ENCODE assay signal across 10 cellular contexts in genomic region chr11:12066056-12066798, GRCh38. TPM values are rescaled to one million over a fixed set of nuclear protein-coding genes. Genes with fewer than 3 reads are reported as not detected.
DNase-seq lines count a peak whose midpoint lies in the region; ATAC-seq, FAIRE-seq and TF ChIP-seq lines count a peak whose summit lies in the region.
"Had no signal": no experiment of that assay in that cellular context is flagged by ENCODE, and none has a peak within 500 bp of the region (broad histone marks: within the 10 kb centered on the region; RNA-seq: fewer than 3 reads in every experiment).

No MANE protein-coding gene starts in this region.

- no peak overlapping the region for H3K4me3 Mint-ChIP-seq in glutamatergic neuron (ENCODE audit: unreplicated experiment)
- H3K4me3 Mint-ChIP-seq: activated CD4-positive, alpha-beta T cell treated with anti-CD3 and anti-CD28 coated beads, Interleukin-2, amount 10 ng/mL, durations not matched to agents 7 days and 5 days had no signal

- H3K4me3 ChIP-seq in body of pancreas = no peak overlapping the region

- FAIRE-seq in urothelium cell line (lab: Jason Lieb, UNC) = peak; percentile 80

- ATAC-seq in body of pancreas = peak; percentile 79
- peak; percentile 38 for ATAC-seq in left lobe of liver
- no peak for ATAC-seq in GM21367 (IDR thresholded peaks at IDR 0.05; ENCODE audit: unreplicated experiment)

- H3K27me3 ChIP-seq in body of pancreas = no peaks in the 10 kb centered on the region

- intact Hi-C loops in body of pancreas (cut with DNase I) = no loop called here

- no peaks in the 10 kb centered on the region for H3K36me3 Mint-ChIP-seq in glutamatergic neuron (ENCODE audit: unreplicated experiment)

- H3K27me3 Mint-ChIP-seq in glutamatergic neuron (ENCODE audit: unreplicated experiment) = no peaks in the 10 kb centered on the region
- H3K27me3 Mint-ChIP-seq: activated CD4-positive, alpha-beta T cell treated with anti-CD3 and anti-CD28 coated beads, Interleukin-2, amount 10 ng/mL, durations not matched to agents 7 days and 5 days had no signal

- peaks cover 1% of the 10 kb centered on the region for H3K9me3 Mint-ChIP-seq in glutamatergic neuron (ENCODE audit: unreplicated experiment)

- TF ChIP-seq CTCF in body of pancreas (IDR thresholded peaks at IDR 0.05) (no peak), glutamatergic neuron (IDR thresholded peaks at IDR 0.05; ENCODE audit: partially characterized antibody, unreplicated experiment) (no peak)

- no peaks in the 10 kb centered on the region for H3K9me3 ChIP-seq in body of pancreas

- no peaks in the 10 kb centered on the region for H3K36me3 ChIP-seq in body of pancreas (replicated peaks in 1 of 2; ENCODE audit: insufficient read depth in 1 of 2, low read depth in 2 of 2)

- no peak overlapping the region for H3K27ac Mint-ChIP-seq in glutamatergic neuron (ENCODE audit: unreplicated experiment)
- H3K27ac Mint-ChIP-seq: activated CD4-positive, alpha-beta T cell treated with anti-CD3 and anti-CD28 coated beads, Interleukin-2, amount 10 ng/mL, durations not matched to agents 7 days and 5 days had no signal

- no peaks in the 10 kb centered on the region for H3K4me1 Mint-ChIP-seq in glutamatergic neuron (ENCODE audit: low read depth, unreplicated experiment)

- peak overlapping the region in 2 of 4 donors; percentile 34 to 59 for H3K27ac ChIP-seq in body of pancreas

- peak; percentile 33 for DNase-seq in SIG-M5 treated with dmso at 0.1 percent for 504 hours (lab: John Stamatoyannopoulos, UW; ENCODE audit: unreplicated experiment)
- no peak for DNase-seq in SIG-M5 (lab: John Stamatoyannopoulos, UW)
- DNase-seq in body of pancreas = peak in 2 of 4 donors; percentile 42 to 65
- DNase-seq in left lobe of liver (ENCODE audit: low spot score) = no peak
- peak; percentile 85 for DNase-seq in urothelium cell line (ENCODE audit: low spot score)
- DNase-seq in glutamatergic neuron = no peak
- no peak for DNase-seq in NCI-H748 treated with DMSO at 0.1 percent for 48 hours (lab: John Stamatoyannopoulos, UW)
- DNase-seq: activated CD4-positive, alpha-beta T cell treated with anti-CD3 and anti-CD28 coated beads, Interleukin-2, amount 10 ng/mL, durations not matched to agents 7 days and 5 days; COR-L47 had no signal

- peaks cover 11% of the 10 kb centered on the region for H3K4me1 ChIP-seq in body of pancreas

- 64 to 76% methylated on average over 7 of the region's 7 CpGs for WGBS in body of pancreas, 2 donors

- TF ChIP-seq POLR2A in body of pancreas (IDR thresholded peaks at IDR 0.05) = no peak

RNA-seq across cellular contexts. Expression of gene MICAL2, which starts 44.2 kb away (rescaled TPM):
- 10 to 100 TPM; 16.6 to 24.4 TPM for total RNA-seq in body of pancreas
- total RNA-seq in left lobe of liver = 47.8 TPM
- 4.4 TPM for total RNA-seq in glutamatergic neuron (ENCODE audit: unreplicated experiment)

RNA-seq across cellular contexts. Expression of gene DKK3, which starts 57.8 kb away (rescaled TPM):
- 10 to 100 TPM; 14.5 to 25.9 TPM for total RNA-seq in body of pancreas
- 5.5 TPM for total RNA-seq in left lobe of liver
- total RNA-seq in glutamatergic neuron (ENCODE audit: unreplicated experiment) = 131 TPM
- total RNA-seq: activated CD4-positive, alpha-beta T cell treated with anti-CD3 and anti-CD28 coated beads, Interleukin-2, amount 10 ng/mL, durations not matched to agents 7 days and 5 days had no signal

Comparison
In these comparisons a context has a peak if more than half of its experiments do, and no peak if none do; other contexts are left out.
1. DNase-seq: peak in SIG-M5 treated with dmso at 0.1 percent for 504 hours (single experiment) and urothelium cell line (single experiment); none in SIG-M5 (single experiment), left lobe of liver (single experiment), glutamatergic neuron (single experiment) and NCI-H748 treated with DMSO at 0.1 percent for 48 hours (single experiment).